In the genomic region with DNA sequence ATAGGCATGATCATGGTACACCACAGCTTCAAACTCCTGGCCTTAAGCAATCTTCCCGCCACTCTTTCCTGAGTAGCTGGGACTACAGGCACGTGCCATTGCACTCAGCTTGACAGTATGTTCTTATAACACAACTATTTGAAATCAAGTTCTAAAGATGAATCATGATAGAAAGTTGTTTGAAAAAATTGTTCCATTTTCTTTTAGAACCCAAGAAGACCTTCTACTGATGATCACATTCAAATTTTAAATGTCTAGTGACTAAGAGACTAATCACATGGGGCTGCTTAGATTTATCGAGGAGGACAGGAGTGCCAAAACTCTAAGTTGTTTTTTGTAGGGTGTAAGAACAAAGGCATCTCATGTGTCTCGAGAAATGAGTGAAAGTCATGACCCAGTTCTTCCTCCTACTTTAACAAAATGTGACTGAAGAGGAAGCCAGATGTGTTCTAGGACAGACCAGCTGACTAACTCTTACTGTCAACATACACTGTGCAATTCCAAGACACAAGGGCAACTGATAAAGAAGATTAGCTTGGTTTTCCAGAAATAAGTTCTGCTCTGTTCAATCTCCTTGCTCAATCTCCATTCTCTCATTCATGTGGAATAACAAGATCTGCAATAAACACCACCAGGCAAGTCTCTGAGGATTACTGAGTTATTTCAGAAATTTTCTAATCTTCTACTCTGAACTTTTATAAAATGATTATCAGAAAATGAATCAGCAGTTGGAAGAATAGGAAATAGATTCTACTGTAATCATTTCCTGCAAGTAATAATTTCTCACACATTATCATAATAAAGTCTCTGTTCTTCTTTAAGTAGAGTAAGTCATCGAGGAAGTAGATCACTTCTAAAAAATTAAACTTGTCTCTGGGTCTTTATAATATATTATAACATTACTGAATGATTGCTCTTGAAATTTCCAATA, we compare ENCODE assay signal across 10 cellular contexts.
DNase-seq lines count a peak whose midpoint lies in the region; ATAC-seq and TF ChIP-seq lines count a peak whose summit lies in the region.
"Had no signal": no experiment of that assay in that cellular context is flagged by ENCODE, and none has a peak within 500 bp of the region (broad histone marks: within the 10 kb centered on the region; RNA-seq: fewer than 3 reads in every experiment).

No MANE protein-coding gene starts in this region.

- H3K4me3 ChIP-seq in fibroblast of mammary gland (ENCODE audit: control insufficient read depth, low read depth, low read length) = peak overlapping the region; percentile 24

- peak overlapping the region; percentile 82 for H3K27ac Mint-ChIP-seq in osteocyte (ENCODE audit: unreplicated experiment)
- no peak overlapping the region for H3K27ac Mint-ChIP-seq in Calu3 (ENCODE audit: unreplicated experiment)

- DNase-seq in Daoy (ENCODE audit: low read depth) (peak; percentile 21), RPMI7951 (ENCODE audit: low read depth) (peak; percentile 65), fibroblast of mammary gland (ENCODE audit: low read depth) (peak; percentile 99), osteocyte (ENCODE audit: extremely low spot score, unreplicated experiment) (no peak), Calu3 (no peak), DMS79 treated with DMSO at 0.1 percent for 48 hours (lab: John Stamatoyannopoulos, UW) (no peak), NCI-H1105 (lab: John Stamatoyannopoulos, UW) (no peak)
- DNase-seq: DND-41, posterior cingulate gyrus had no signal

- H3K4me1 Mint-ChIP-seq in osteocyte (ENCODE audit: unreplicated experiment) = peaks cover 28% of the 10 kb centered on the region
- peaks cover 7% of the 10 kb centered on the region for H3K4me1 Mint-ChIP-seq in Calu3 (ENCODE audit: low read depth, unreplicated experiment)

- CTCF ChIA-PET in Calu3 (lab: Charles Lee) = interaction anchor here (1.0 kb wide), 1 partner anchor 17 kb away, joined by 3 read pairs; no protein-coding TSS in a partner anchor

- no TSS peak for BruUV-seq in Calu3 (replicated peaks; lab: Mats Ljungman, UMichigan)

- no peak for ATAC-seq in GM18505 (IDR thresholded peaks at IDR 0.05; ENCODE audit: unreplicated experiment)

- no peak overlapping the region for H3K4me3 Mint-ChIP-seq in osteocyte (ENCODE audit: unreplicated experiment)
- H3K4me3 Mint-ChIP-seq in Calu3 (ENCODE audit: low read depth, unreplicated experiment) = no peak overlapping the region

- H3K9me3 Mint-ChIP-seq in osteocyte (ENCODE audit: unreplicated experiment) = no peaks in the 10 kb centered on the region
- H3K9me3 Mint-ChIP-seq in Calu3 (ENCODE audit: low read depth, unreplicated experiment) = no peaks in the 10 kb centered on the region

- no peaks in the 10 kb centered on the region for H3K36me3 Mint-ChIP-seq in osteocyte (ENCODE audit: unreplicated experiment)
- H3K36me3 Mint-ChIP-seq in Calu3 (ENCODE audit: insufficient read depth, unreplicated experiment) = no peaks in the 10 kb centered on the region

- no peak for TF ChIP-seq CTCF in fibroblast of mammary gland (conservative IDR thresholded peaks at IDR 0.05; ENCODE audit: control insufficient read depth, insufficient read depth, low read depth, low read length)
- TF ChIP-seq CTCF in osteocyte (IDR thresholded peaks at IDR 0.05) = no peak
- TF ChIP-seq CTCF in Calu3 (IDR thresholded peaks at IDR 0.05; ENCODE audit: unreplicated experiment) = no peak

- H3K27me3 Mint-ChIP-seq in osteocyte (ENCODE audit: unreplicated experiment) (no peaks in the 10 kb centered on the region), Calu3 (ENCODE audit: unreplicated experiment) (no peaks in the 10 kb centered on the region)

- no peak for TF ChIP-seq POLR2A in GM18505 (IDR thresholded peaks at IDR 0.05; ENCODE audit: borderline replicate concordance, extremely low read depth, insufficient read depth, insufficient read length)

- intact Hi-C loops in Calu3 (cut with micrococcal nuclease; ENCODE audit: unreplicated experiment) = no loop called here

Comparison
In these comparisons a context has a peak if more than half of its experiments do, and no peak if none do; other contexts are left out.
1. DNase-seq: peak in Daoy (single experiment), RPMI7951 (single experiment) and fibroblast of mammary gland (single experiment); none in osteocyte (single experiment), Calu3 (single experiment), DMS79 treated with DMSO at 0.1 percent for 48 hours (single experiment) and NCI-H1105 (single experiment).